23 cellular contexts compared by ENCODE assay signal in genomic region chr7:106756071-106756470, GRCh38.
"Had no signal": no experiment of that assay in that cellular context is flagged by ENCODE, and none has a peak within 500 bp of the region (broad histone marks: within the 10 kb centered on the region; RNA-seq: fewer than 3 reads in every experiment).

No MANE protein-coding gene starts in this region.

- H3K36me3 ChIP-seq: esophagus muscularis mucosa, gastroesophageal sphincter, heart left ventricle, left lung, lower lobe of right lung had no signal

- H3K4me1 ChIP-seq: foreskin keratinocyte, lower lobe of right lung had no signal

- H3K9me3 ChIP-seq: lower lobe of right lung, mucosa of descending colon had no signal

- H3K4me3 ChIP-seq: coronary artery, esophagus muscularis mucosa, gastroesophageal sphincter, heart left ventricle, left lung, lower lobe of right lung, mucosa of descending colon had no signal

- DNase-seq: dermis blood vessel endothelial cell; effector CD8-positive, alpha-beta T cell; effector memory CD8-positive, alpha-beta T cell; endodermal cell; foreskin keratinocyte; heart left ventricle; hippocampal formation; left cardiac atrium; left lung; left ventricle myocardium superior; lower lobe of right lung; mesenchymal stem cell; mucosa of descending colon; naive B cell; naive thymus-derived CD8-positive, alpha-beta T cell had no signal

- H3K27me3 ChIP-seq: esophagus muscularis mucosa, gastroesophageal sphincter, heart left ventricle, left lung had no signal

- FAIRE-seq: colon, endometrium, frontal cortex, islet of Langerhans, keratinocyte had no signal

- ATAC-seq: effector memory CD8-positive, alpha-beta T cell; foreskin keratinocyte; gastroesophageal sphincter; heart left ventricle; left cardiac atrium; left lung; left ventricle myocardium superior; lower lobe of right lung; mucosa of descending colon; naive thymus-derived CD8-positive, alpha-beta T cell had no signal

- H3K27ac ChIP-seq: coronary artery, esophagus muscularis mucosa, foreskin keratinocyte, gastroesophageal sphincter, heart left ventricle, left lung, lower lobe of right lung had no signal
